ENCODE assay signal across 8 cellular contexts in genomic region chr1:75615664-75616435, GRCh38. TPM values are rescaled to one million over a fixed set of nuclear protein-coding genes. Genes with fewer than 3 reads are reported as not detected.
DNase-seq lines count a peak whose midpoint lies in the region; ATAC-seq, FAIRE-seq and TF ChIP-seq lines count a peak whose summit lies in the region.

No MANE protein-coding gene starts in this region.

- H3K27ac ChIP-seq in neuronal stem cell (replicated peaks; ENCODE audit: low read length): no peak overlapping the region

- no peak overlapping the region for H3K4ac ChIP-seq in neuronal stem cell (ENCODE audit: low read length)

- no peaks in the 10 kb centered on the region for H4K20me1 ChIP-seq in Loucy (ENCODE audit: insufficient read depth, low read length, poor library complexity, severe bottlenecking)

- no peak overlapping the region for H4K8ac ChIP-seq in neuronal stem cell (ENCODE audit: low read depth, low read length)

- H3K14ac ChIP-seq in neuronal stem cell (ENCODE audit: low read length): no peak overlapping the region

- H3K9me2 ChIP-seq in Loucy (replicated peaks; ENCODE audit: low read depth, low read length): no peaks in the 10 kb centered on the region

- H3K4me1 ChIP-seq in Loucy (ENCODE audit: insufficient read depth, low read length, poor library complexity, severe bottlenecking) (peaks cover 5% of the 10 kb centered on the region), neuronal stem cell (ENCODE audit: control insufficient read depth in 2 of 2, insufficient read depth in 1 of 2, low read depth in 1 of 2, low read length in 2 of 2) (peaks cover 1 to 12% of the 10 kb centered on the region in 2 donors)

- WGBS in neuronal stem cell (ENCODE audit: extremely low coverage in 2 of 2, insufficient read length in 2 of 2, insufficient replicate concordance in 1 of 2), 2 donors: no CpG with 5 or more reads among the region's 72 CpGs

- no peak overlapping the region for H2BK120ac ChIP-seq in neuronal stem cell (ENCODE audit: low read depth, low read length)

- H3K9me3 ChIP-seq in Loucy (ENCODE audit: insufficient read depth, low read depth, low read length): no peaks in the 10 kb centered on the region
- no peaks in the 10 kb centered on the region for H3K9me3 ChIP-seq in neuronal stem cell (replicated peaks in 1 of 2; ENCODE audit: control insufficient read depth in 2 of 2, insufficient read depth in 1 of 2, low read depth in 1 of 2, low read length in 2 of 2)

- peak overlapping the region; percentile 84 for H3K4me3 ChIP-seq in Loucy (ENCODE audit: low read length, poor library complexity, severe bottlenecking)
- peak overlapping the region; percentile 78 to 87 for H3K4me3 ChIP-seq in neuronal stem cell (ENCODE audit: low read length in 2 of 2)

- no peaks in the 10 kb centered on the region for H3K79me2 ChIP-seq in Loucy (ENCODE audit: insufficient read depth, low read length)

- no peaks in the 10 kb centered on the region for H3K79me1 ChIP-seq in neuronal stem cell (ENCODE audit: low read depth, low read length)

- in situ Hi-C loops in ACHN (cut with HindIII; ENCODE audit: low pct_ligation_motif_present, low pct_unique_long_range_greater_than_20kb, low sequenced_read_pairs): no loop called here

- no peak for TF ChIP-seq POLR2A in GM18505 (IDR thresholded peaks at IDR 0.05; ENCODE audit: borderline replicate concordance, extremely low read depth, insufficient read depth, insufficient read length)

- no peak overlapping the region for H2BK15ac ChIP-seq in neuronal stem cell (ENCODE audit: low read length)

- no peak for TF ChIP-seq CTCF in Loucy (conservative IDR thresholded peaks at IDR 0.05; ENCODE audit: low read length)

- H3K18ac ChIP-seq in neuronal stem cell (ENCODE audit: low read length): peak overlapping the region; percentile 60

- DNase-seq in ACHN: peak; percentile 32
- DNase-seq in activated T-helper 2 cell treated with anti-CD3 and anti-CD28 coated beads, Interferon-gamma antibody, Interleukin-2, Interleukin-4, amounts not matched to agents 10 μg/mL and 5 μg/mL and 100 μg/mL, durations not matched to agents 14 hours and 24 hours and 36 hours (ENCODE audit: low spot score): no peak
- DNase-seq in frontal cortex (ENCODE audit: low spot score in 2 of 2): peak; percentile 45 to 51
- DNase-seq in neuronal stem cell (ENCODE audit: low spot score): peak; percentile 64
- no peak for DNase-seq in MV-4-11 (lab: John Stamatoyannopoulos, UW)
- no peak for DNase-seq in GM19240 (ENCODE audit: insufficient read length, low spot score)

- no peak overlapping the region for H2AK5ac ChIP-seq in neuronal stem cell (ENCODE audit: low read depth, low read length)

- intact Hi-C loops in activated T-helper 2 cell treated with anti-CD3 and anti-CD28 coated beads, Interferon-gamma antibody, Interleukin-2, Interleukin-4, amounts not matched to agents 10 μg/mL and 5 μg/mL and 100 μg/mL, durations not matched to agents 14 hours and 24 hours and 36 hours (cut with micrococcal nuclease): loop anchor here (5.0 kb wide), 2 partner anchors 479 to 494 kb away; no protein-coding TSS in a partner anchor

- H3K36me3 Mint-ChIP-seq in activated T-helper 2 cell treated with anti-CD3 and anti-CD28 coated beads, Interferon-gamma antibody, Interleukin-2, Interleukin-4, amounts not matched to agents 10 μg/mL and 5 μg/mL and 100 μg/mL, durations not matched to agents 14 hours and 24 hours and 36 hours (ENCODE audit: low read depth): no peaks in the 10 kb centered on the region

- FAIRE-seq in frontal cortex (lab: Jason Lieb, UNC): no peak

- peak overlapping the region; percentile 99 for H2AFZ ChIP-seq in Loucy (ENCODE audit: low read length)
- peak overlapping the region; percentile 96 for H2AFZ ChIP-seq in neuronal stem cell (ENCODE audit: low read length)

- H3K4me2 ChIP-seq in Loucy (ENCODE audit: low read depth, low read length, poor library complexity, severe bottlenecking) (peak overlapping the region; percentile 96), neuronal stem cell (ENCODE audit: insufficient read depth, low read length, poor library complexity, severe bottlenecking) (peak overlapping the region; percentile 95)

- H3K36me3 ChIP-seq in Loucy (ENCODE audit: insufficient read depth, low read length) (no peaks in the 10 kb centered on the region), neuronal stem cell (replicated peaks in 1 of 2; ENCODE audit: control insufficient read depth in 2 of 2, insufficient read depth in 2 of 2, low read length in 2 of 2) (no peaks in the 10 kb centered on the region)

- no peaks in the 10 kb centered on the region for H3K27me3 ChIP-seq in Loucy (ENCODE audit: insufficient read depth, low read length, poor library complexity, severe bottlenecking)
- H3K27me3 ChIP-seq in neuronal stem cell (ENCODE audit: control insufficient read depth in 3 of 3, insufficient read depth in 3 of 3, low read depth in 1 of 3, low read length in 3 of 3): peaks cover 0 to 16% (median 6%) of the 10 kb centered on the region in 3 experiments

- H2BK12ac ChIP-seq in neuronal stem cell (ENCODE audit: low read length): no peak overlapping the region

- H3K27me3 Mint-ChIP-seq in activated T-helper 2 cell treated with anti-CD3 and anti-CD28 coated beads, Interferon-gamma antibody, Interleukin-2, Interleukin-4, amounts not matched to agents 10 μg/mL and 5 μg/mL and 100 μg/mL, durations not matched to agents 14 hours and 24 hours and 36 hours (ENCODE audit: low read depth): peaks cover 68% of the 10 kb centered on the region

- no peaks in the 10 kb centered on the region for H3K9me3 Mint-ChIP-seq in activated T-helper 2 cell treated with anti-CD3 and anti-CD28 coated beads, Interferon-gamma antibody, Interleukin-2, Interleukin-4, amounts not matched to agents 10 μg/mL and 5 μg/mL and 100 μg/mL, durations not matched to agents 14 hours and 24 hours and 36 hours

- H3K27ac Mint-ChIP-seq in activated T-helper 2 cell treated with anti-CD3 and anti-CD28 coated beads, Interferon-gamma antibody, Interleukin-2, Interleukin-4, amounts not matched to agents 10 μg/mL and 5 μg/mL and 100 μg/mL, durations not matched to agents 14 hours and 24 hours and 36 hours: no peak overlapping the region

- H3F3A ChIP-seq in Loucy (ENCODE audit: low read depth): no peaks in the 10 kb centered on the region

- H3K23ac ChIP-seq in neuronal stem cell (ENCODE audit: low read depth, low read length, poor library complexity): no peak overlapping the region

- H3K4me3 Mint-ChIP-seq in activated T-helper 2 cell treated with anti-CD3 and anti-CD28 coated beads, Interferon-gamma antibody, Interleukin-2, Interleukin-4, amounts not matched to agents 10 μg/mL and 5 μg/mL and 100 μg/mL, durations not matched to agents 14 hours and 24 hours and 36 hours (ENCODE audit: low read depth): peak overlapping the region; percentile 54

- H3K4me1 Mint-ChIP-seq in activated T-helper 2 cell treated with anti-CD3 and anti-CD28 coated beads, Interferon-gamma antibody, Interleukin-2, Interleukin-4, amounts not matched to agents 10 μg/mL and 5 μg/mL and 100 μg/mL, durations not matched to agents 14 hours and 24 hours and 36 hours (ENCODE audit: low read depth): peaks cover 3% of the 10 kb centered on the region

- no peak overlapping the region for H4K91ac ChIP-seq in neuronal stem cell (ENCODE audit: low read depth, low read length, poor library complexity)

- H2BK5ac ChIP-seq in neuronal stem cell (ENCODE audit: low read length): no peak overlapping the region

- peak; percentile 48 for ATAC-seq in GM18505 (IDR thresholded peaks at IDR 0.05; ENCODE audit: unreplicated experiment)

- H3K9ac ChIP-seq in Loucy (ENCODE audit: low read depth, low read length, poor library complexity, severe bottlenecking) (peak overlapping the region; percentile 67), neuronal stem cell (ENCODE audit: low read depth, low read length, poor library complexity) (peak overlapping the region; percentile 74)

RNA-seq across cellular contexts. Expression of gene SLC44A5, which starts 4.9 kb away (rescaled TPM):
- not detected in 2 replicates for total RNA-seq in activated T-helper 2 cell treated with anti-CD3 and anti-CD28 coated beads, Interferon-gamma antibody, Interleukin-2, Interleukin-4, amounts not matched to agents 10 μg/mL and 5 μg/mL and 100 μg/mL, durations not matched to agents 14 hours and 24 hours and 36 hours
- total RNA-seq in frontal cortex: 162 TPM
- 2.5 TPM for polyA plus RNA-seq in neuronal stem cell (2013, experiment 1 of 2)
- 2.6 TPM for polyA plus RNA-seq in neuronal stem cell (2013, experiment 2 of 2)

Comparison
In these comparisons a context has a peak if more than half of its experiments do, and no peak if none do; other contexts are left out.
1. DNase-seq: peak in ACHN (single experiment), frontal cortex (2 of 2) and neuronal stem cell (single experiment); none in activated T-helper 2 cell treated with anti-CD3 and anti-CD28 coated beads, Interferon-gamma antibody, Interleukin-2, Interleukin-4, amounts not matched to agents 10 μg/mL and 5 μg/mL and 100 μg/mL, durations not matched to agents 14 hours and 24 hours and 36 hours (single experiment), MV-4-11 (single experiment) and GM19240 (single experiment).
2. RNA of gene SLC44A5, which starts 4.9 kb away (total RNA-seq): 162 TPM in frontal cortex (single experiment); not detected in activated T-helper 2 cell treated with anti-CD3 and anti-CD28 coated beads, Interferon-gamma antibody, Interleukin-2, Interleukin-4, amounts not matched to agents 10 μg/mL and 5 μg/mL and 100 μg/mL, durations not matched to agents 14 hours and 24 hours and 36 hours; every median in the first group is over 100 times any median in the second.